ENCODE assay signal across 10 cellular contexts in the genomic region with DNA sequence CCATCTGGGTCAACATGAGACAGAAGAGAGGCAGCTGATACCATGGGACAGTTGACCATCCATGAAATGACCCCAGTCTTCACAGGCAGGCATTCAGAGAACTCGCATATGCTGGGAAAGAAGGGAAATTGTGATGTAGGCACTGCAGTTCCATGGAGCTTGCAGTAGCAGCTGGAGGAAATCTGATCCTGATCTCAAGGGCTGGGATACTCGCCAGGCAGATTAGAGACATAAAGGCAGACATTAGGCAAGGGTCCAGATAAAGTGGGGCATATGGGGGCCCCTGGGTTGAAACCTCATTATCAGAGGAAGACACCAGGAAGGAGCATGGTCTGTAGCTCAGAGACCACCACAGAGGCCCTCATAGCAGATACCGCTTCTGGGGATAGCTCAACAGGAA. TPM values are rescaled to one million over a fixed set of nuclear protein-coding genes. Genes with fewer than 3 reads are reported as not detected.
"Had no signal": no experiment of that assay in that cellular context is flagged by ENCODE, and none has a peak within 500 bp of the region (broad histone marks: within the 10 kb centered on the region; RNA-seq: fewer than 3 reads in every experiment).

No MANE protein-coding gene starts in this region.

- H3K36me3 ChIP-seq: breast epithelium had no signal

- H3K27ac ChIP-seq: breast epithelium had no signal

- H3K4me1 ChIP-seq: breast epithelium had no signal

- DNase-seq: activated CD8-positive, alpha-beta memory T cell treated with anti-CD3 and anti-CD28 coated beads, Interleukin-2, amount 50 U/mL, for 4 hours; activated CD8-positive, alpha-beta T cell treated with anti-CD3 and anti-CD28 coated beads for 36 hours; activated naive CD8-positive, alpha-beta T cell treated with anti-CD3 and anti-CD28 coated beads, Interleukin-2, amount 10 ng/mL, durations not matched to agents 7 days and 5 days; activated T-cell treated with anti-CD3 and anti-CD28 coated beads, Interleukin-2, amount 50 U/mL, for 72 hours; anterior cingulate cortex; endodermal cell; kidney glomerular epithelial cell; stimulated activated CD4-positive, alpha-beta T cell treated with anti-CD3 and anti-CD28 coated beads, Interleukin-4, amount 100 ng/mL, for 1 hour had no signal

- H3K27me3 ChIP-seq: breast epithelium had no signal

- H3K4me3 ChIP-seq: breast epithelium had no signal

- ATAC-seq: activated CD8-positive, alpha-beta T cell treated with anti-CD3 and anti-CD28 coated beads for 36 hours; activated T-cell treated with anti-CD3 and anti-CD28 coated beads, Interleukin-2, amount 50 U/mL, for 72 hours had no signal

- H3K9me3 ChIP-seq: breast epithelium had no signal

RNA-seq across cellular contexts. Expression of a gene that starts 48.7 kb away (rescaled TPM):
- total RNA-seq: activated CD8-positive, alpha-beta T cell treated with anti-CD3 and anti-CD28 coated beads for 36 hours; activated naive CD8-positive, alpha-beta T cell treated with anti-CD3 and anti-CD28 coated beads, Interleukin-2, amount 10 ng/mL, durations not matched to agents 7 days and 5 days; activated T-cell treated with anti-CD3 and anti-CD28 coated beads, Interleukin-2, amount 50 U/mL, for 72 hours; osteocyte had no signal
